Comparison of ENCODE assay signal across 12 cellular contexts in genomic region chrX:9164535-9165425, GRCh38.
DNase-seq lines count a peak whose midpoint lies in the region; TF ChIP-seq lines count a peak whose summit lies in the region.
"Had no signal": no experiment of that assay in that cellular context is flagged by ENCODE, and none has a peak within 500 bp of the region (broad histone marks: within the 10 kb centered on the region; RNA-seq: fewer than 3 reads in every experiment).

No MANE protein-coding gene starts in this region.

- H3K4me1 ChIP-seq in OCI-LY1 (ENCODE audit: insufficient read depth, low read length, severe bottlenecking): peaks cover 68% of the 10 kb centered on the region
- no peaks in the 10 kb centered on the region for H3K4me1 ChIP-seq in smooth muscle cell (ENCODE audit: low read depth)
- H3K4me1 ChIP-seq: tibial artery had no signal

- in situ Hi-C loops in KBM-7 (cut with MboI; ENCODE audit: low pct_unique_long_range_greater_than_20kb, low sequenced_read_pairs): no loop called here

- no peaks in the 10 kb centered on the region for H3K79me2 ChIP-seq in OCI-LY1 (ENCODE audit: insufficient read depth, low read length)
- no peaks in the 10 kb centered on the region for H3K79me2 ChIP-seq in smooth muscle cell (ENCODE audit: low read depth)

- H3K4me2 ChIP-seq in OCI-LY1 (ENCODE audit: low read length): peak overlapping the region; percentile 81
- no peak overlapping the region for H3K4me2 ChIP-seq in smooth muscle cell

- H3K4me3 Mint-ChIP-seq in activated CD4-positive, alpha-beta T cell treated with anti-CD3 and anti-CD28 coated beads, Interleukin-2, amount 10 ng/mL, durations not matched to agents 7 days and 5 days: no peak overlapping the region
- H3K4me3 Mint-ChIP-seq: memory B cell had no signal

- H3K9me3 ChIP-seq in OCI-LY1 (ENCODE audit: low read length) (peaks cover 5% of the 10 kb centered on the region; the same call in 1 of the 2 replicates), smooth muscle cell (replicated peaks; ENCODE audit: low read depth) (peaks cover 8% of the 10 kb centered on the region)

- H3K27me3 ChIP-seq in OCI-LY1 (ENCODE audit: insufficient read depth, low read length) (no peaks in the 10 kb centered on the region), smooth muscle cell (ENCODE audit: low read depth) (no peaks in the 10 kb centered on the region)
- H3K27me3 ChIP-seq: tibial artery had no signal

- peaks cover 1% of the 10 kb centered on the region for H3K36me3 Mint-ChIP-seq in activated CD4-positive, alpha-beta T cell treated with anti-CD3 and anti-CD28 coated beads, Interleukin-2, amount 10 ng/mL, durations not matched to agents 7 days and 5 days (ENCODE audit: low read depth)
- H3K36me3 Mint-ChIP-seq: memory B cell had no signal

- H4K20me1 ChIP-seq in OCI-LY1 (ENCODE audit: insufficient read depth, low read length) (no peaks in the 10 kb centered on the region), smooth muscle cell (ENCODE audit: low read depth) (no peaks in the 10 kb centered on the region)

- H3K4me3 ChIP-seq in OCI-LY1 (ENCODE audit: low read depth, low read length, poor library complexity, severe bottlenecking) (peak overlapping the region; percentile 60), cardiac fibroblast (replicated peaks in 1 of 2; ENCODE audit: low read depth in 2 of 2, low read length in 2 of 2) (no peak overlapping the region), smooth muscle cell (no peak overlapping the region)
- H3K4me3 ChIP-seq: tibial artery had no signal

- peak overlapping the region; percentile 99 for H3K27ac ChIP-seq in OCI-LY1 (ENCODE audit: low read depth, low read length, poor library complexity, severe bottlenecking)
- H3K27ac ChIP-seq in smooth muscle cell (ENCODE audit: low read depth): peak overlapping the region; percentile 65
- no peak overlapping the region for H3K27ac ChIP-seq in substantia nigra (ENCODE audit: low read depth, low read length, poor library complexity, severe bottlenecking)
- H3K27ac ChIP-seq: tibial artery had no signal

- H3K4me1 Mint-ChIP-seq in activated CD4-positive, alpha-beta T cell treated with anti-CD3 and anti-CD28 coated beads, Interleukin-2, amount 10 ng/mL, durations not matched to agents 7 days and 5 days: peaks cover 25% of the 10 kb centered on the region

- peak overlapping the region; percentile 39 for H3K27ac Mint-ChIP-seq in activated CD4-positive, alpha-beta T cell treated with anti-CD3 and anti-CD28 coated beads, Interleukin-2, amount 10 ng/mL, durations not matched to agents 7 days and 5 days

- WGBS in smooth muscle cell (ENCODE audit: low lambda C conversion rate): 81% methylated on average over 11 of the region's 11 CpGs

- TF ChIP-seq CTCF in OCI-LY1 (IDR thresholded peaks at IDR 0.05; ENCODE audit: low read length): no peak
- TF ChIP-seq CTCF in cardiac fibroblast (IDR thresholded peaks at IDR 0.05; ENCODE audit: low read depth, low read length): no peak
- no peak for TF ChIP-seq CTCF in smooth muscle cell (IDR thresholded peaks at IDR 0.05; ENCODE audit: borderline replicate concordance, insufficient read depth, poor library complexity, severe bottlenecking)

- CTCF ChIA-PET in activated CD4-positive, alpha-beta T cell treated with anti-CD3 and anti-CD28 coated beads, Interleukin-2, amount 10 ng/mL, durations not matched to agents 7 days and 5 days (lab: Charles Lee): no interaction called here

- H3K9ac ChIP-seq in OCI-LY1 (ENCODE audit: low read length) (peak overlapping the region; percentile 72), smooth muscle cell (ENCODE audit: low read depth) (no peak overlapping the region)

- H3K9me2 ChIP-seq in OCI-LY1 (ENCODE audit: low read depth, low read length): no peaks in the 10 kb centered on the region

- H3K9me3 Mint-ChIP-seq in activated CD4-positive, alpha-beta T cell treated with anti-CD3 and anti-CD28 coated beads, Interleukin-2, amount 10 ng/mL, durations not matched to agents 7 days and 5 days: peaks cover 10% of the 10 kb centered on the region
- H3K9me3 Mint-ChIP-seq: memory B cell had no signal

- POLR2A ChIA-PET in activated CD4-positive, alpha-beta T cell treated with anti-CD3 and anti-CD28 coated beads, Interleukin-2, amount 10 ng/mL, durations not matched to agents 7 days and 5 days (lab: Charles Lee): no interaction called here

- peaks cover 2% of the 10 kb centered on the region for H3K27me3 Mint-ChIP-seq in activated CD4-positive, alpha-beta T cell treated with anti-CD3 and anti-CD28 coated beads, Interleukin-2, amount 10 ng/mL, durations not matched to agents 7 days and 5 days

- H3K36me3 ChIP-seq in OCI-LY1 (ENCODE audit: insufficient read depth, low read length) (peaks cover 10% of the 10 kb centered on the region), smooth muscle cell (ENCODE audit: low read depth) (no peaks in the 10 kb centered on the region)
- H3K36me3 ChIP-seq: tibial artery had no signal

- H3F3A ChIP-seq in OCI-LY1 (ENCODE audit: insufficient read depth, low read length): peaks cover 3% of the 10 kb centered on the region; the same call in 1 of the 2 replicates
- no peaks in the 10 kb centered on the region for H3F3A ChIP-seq in smooth muscle cell (ENCODE audit: low read depth)

- H2AFZ ChIP-seq in OCI-LY1 (ENCODE audit: low read length) (no peak overlapping the region), smooth muscle cell (ENCODE audit: low read depth) (no peak overlapping the region)

- DNase-seq in activated CD4-positive, alpha-beta T cell treated with anti-CD3 and anti-CD28 coated beads, Interleukin-2, amount 10 ng/mL, durations not matched to agents 7 days and 5 days: no peak
- no peak for DNase-seq in activated CD4-positive, alpha-beta T cell treated with anti-CD3 and anti-CD28 coated beads for 1 hour
- DNase-seq in cardiac fibroblast (ENCODE audit: low read depth in 2 of 2) (peak; percentile 33 to 40), smooth muscle cell (lab: John Stamatoyannopoulos, UW; ENCODE audit: unreplicated experiment) (no peak), nucleus accumbens (lab: John Stamatoyannopoulos, UW) (no peak), substantia nigra (lab: John Stamatoyannopoulos, UW) (no peak), KBM-7 (no peak)
- DNase-seq: NCI-H1092 treated with DMSO at 0.1 percent for 48 hours, T-helper 1 cell, tibial artery had no signal

Comparison
In these comparisons a context has a peak if more than half of its experiments do, and no peak if none do; other contexts are left out.
1. DNase-seq: peak in cardiac fibroblast (2 of 2); none in activated CD4-positive, alpha-beta T cell treated with anti-CD3 and anti-CD28 coated beads, Interleukin-2, amount 10 ng/mL, durations not matched to agents 7 days and 5 days (single experiment), activated CD4-positive, alpha-beta T cell treated with anti-CD3 and anti-CD28 coated beads for 1 hour (single experiment), smooth muscle cell (single experiment), nucleus accumbens (0 of 56), substantia nigra (0 of 49) and KBM-7 (single experiment).